ENCODE assay signal across 8 cellular contexts in the genomic region with DNA sequence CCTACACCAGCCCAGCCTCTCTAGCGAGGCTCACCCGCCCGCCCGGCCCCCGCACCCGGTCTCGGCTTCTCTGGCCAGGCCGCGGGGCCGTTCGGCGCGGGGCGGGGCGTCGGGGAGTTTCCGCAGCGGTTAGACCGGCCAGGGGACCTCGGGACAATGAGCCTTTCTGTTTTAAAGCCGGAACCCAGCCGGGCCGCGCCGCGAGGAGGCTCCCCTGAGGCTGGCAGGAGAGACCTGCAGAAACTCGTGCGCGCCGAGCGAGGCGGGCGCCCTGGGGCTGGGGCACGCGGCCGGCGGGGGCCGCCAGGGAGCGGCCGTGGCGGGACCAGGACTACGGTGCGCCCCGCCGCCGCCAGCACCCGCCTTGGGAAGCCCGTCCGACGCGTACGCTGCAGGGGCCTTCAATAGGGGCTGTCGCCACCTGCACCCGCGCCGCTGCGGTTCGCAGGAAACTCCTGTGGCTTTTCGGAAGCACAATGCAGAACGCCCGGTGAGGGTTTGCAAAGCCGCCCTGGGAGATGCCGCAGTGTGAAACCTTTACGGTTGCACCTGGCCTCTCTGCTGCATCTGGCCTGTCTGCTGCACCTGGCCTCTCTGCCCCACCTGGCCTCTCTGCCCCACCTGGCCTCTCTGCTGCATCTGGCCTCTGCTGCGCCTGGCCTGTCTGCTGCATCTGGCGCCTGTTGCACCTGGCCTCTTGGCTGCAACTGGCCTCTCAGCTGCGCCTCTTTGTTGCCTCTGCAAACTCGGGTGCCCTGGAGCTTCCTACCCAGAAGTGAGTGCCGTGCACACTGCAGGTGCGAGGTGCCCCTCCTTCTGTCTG.
A peak's percentile ranks its signal among the peaks of the same experiment; 100 is the strongest.
DNase-seq lines count a peak whose midpoint lies in the region; ATAC-seq lines count a peak whose summit lies in the region.

No MANE protein-coding gene starts in this region.

- H3K9ac ChIP-seq in iPS-18a (ENCODE audit: low read length) (no peak overlapping the region), skeletal muscle tissue (ENCODE audit: low read depth in 1 of 3, low read length in 3 of 3) (peak overlapping the region in 2 of 3 donors; percentile 20 to 74)

- H3K27ac ChIP-seq in iPS-18a (ENCODE audit: low read length) (no peak overlapping the region), skeletal muscle tissue (ENCODE audit: low read depth, low read length) (no peak overlapping the region)

- H3K4me3 ChIP-seq in iPS-18a (ENCODE audit: low read length) (peak overlapping the region; percentile 46), skeletal muscle tissue (ENCODE audit: low read length in 3 of 3) (peak overlapping the region in 2 of 3 donors; percentile 48 to 69)

- H3K27me3 ChIP-seq in iPS-18a (ENCODE audit: control insufficient read depth, insufficient read depth, low read length), result no peaks in the 10 kb centered on the region
- peaks cover 3 to 4% (median 3%) of the 10 kb centered on the region in 3 donors for H3K27me3 ChIP-seq in skeletal muscle tissue (ENCODE audit: control insufficient read depth in 3 of 3, insufficient read depth in 3 of 3, low read length in 3 of 3)

- H3K36me3 ChIP-seq in iPS-18a (ENCODE audit: control insufficient read depth, low read depth, low read length), result no peaks in the 10 kb centered on the region
- no peaks in the 10 kb centered on the region for H3K36me3 ChIP-seq in skeletal muscle tissue (ENCODE audit: control insufficient read depth in 3 of 3, insufficient read depth in 3 of 3, low read length in 3 of 3)

- DNase-seq in EL (peak; percentile 48), Kasumi-1 (lab: John Stamatoyannopoulos, UW) (peak; percentile 39 to 42), T follicular helper cell (ENCODE audit: low read depth) (peak; percentile 19), astrocyte of the hippocampus (ENCODE audit: low read depth, low spot score) (peak; percentile 78), KG1 (lab: John Stamatoyannopoulos, UW) (no peak)

- peak; percentile 72 for ATAC-seq in GM21737 (IDR thresholded peaks at IDR 0.05; ENCODE audit: unreplicated experiment)

- H3K9me3 ChIP-seq in iPS-18a (ENCODE audit: control insufficient read depth, low read depth, low read length), result no peaks in the 10 kb centered on the region
- no peaks in the 10 kb centered on the region for H3K9me3 ChIP-seq in skeletal muscle tissue (ENCODE audit: control insufficient read depth in 3 of 3, low read length in 3 of 3)

- H3K4me1 ChIP-seq in iPS-18a (ENCODE audit: control insufficient read depth, low read depth, low read length), result no peaks in the 10 kb centered on the region
- peaks cover 4 to 5% (median 4%) of the 10 kb centered on the region in 3 donors for H3K4me1 ChIP-seq in skeletal muscle tissue (ENCODE audit: control insufficient read depth in 3 of 3, insufficient read depth in 3 of 3, low read length in 3 of 3)
